In the genomic region with DNA sequence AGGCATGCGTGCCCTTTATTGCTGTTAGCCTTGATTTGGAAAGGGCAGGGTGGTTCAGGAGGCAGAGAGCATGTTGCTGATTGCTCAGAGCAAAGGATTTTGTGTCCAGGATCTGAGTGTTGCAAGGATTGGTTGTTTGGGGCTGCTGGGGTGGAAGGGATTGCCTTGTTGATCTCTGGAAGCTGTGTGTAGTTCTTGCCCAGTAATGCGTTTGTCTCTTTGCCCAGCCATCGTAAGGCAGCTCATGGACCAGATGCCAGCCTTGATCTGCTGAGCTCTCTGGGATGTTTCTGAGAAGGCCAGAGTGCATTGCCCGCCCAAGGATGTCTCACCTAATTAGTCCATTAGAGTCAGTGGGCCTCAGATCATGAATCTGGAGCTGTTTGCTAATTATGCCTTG, we compare ENCODE assay signal across 30 cellular contexts. TPM values are rescaled to one million over a fixed set of nuclear protein-coding genes. Genes with fewer than 3 reads are reported as not detected.
DNase-seq lines count a peak whose midpoint lies in the region; ATAC-seq and TF ChIP-seq lines count a peak whose summit lies in the region.
"Had no signal": no experiment of that assay in that cellular context is flagged by ENCODE, and none has a peak within 500 bp of the region (broad histone marks: within the 10 kb centered on the region; RNA-seq: fewer than 3 reads in every experiment).

No MANE protein-coding gene starts in this region.

- TF ChIP-seq POLR2A in gastroesophageal sphincter (IDR thresholded peaks at IDR 0.05), result no peak

- H3K4me3 ChIP-seq in adipocyte (ENCODE audit: low read length), result peak overlapping the region; percentile 34
- H3K4me3 ChIP-seq in gastroesophageal sphincter, result no peak overlapping the region
- H3K4me3 ChIP-seq: BLaER1 treated with 17β-estradiol and CSF1 and Interleukin-3, amounts not matched to agents 10 nM and 100 nM; heart left ventricle; K562; lower lobe of right lung; prostate gland; SJSA1; transverse colon had no signal

- no peaks in the 10 kb centered on the region for H3K9me3 Mint-ChIP-seq in type B pancreatic cell
- H3K9me3 Mint-ChIP-seq in activated CD4-positive, alpha-beta T cell treated with anti-CD3 and anti-CD28 coated beads for 36 hours (ENCODE audit: low read depth), result no peaks in the 10 kb centered on the region

- peak overlapping the region in 3 of 4 donors; percentile 60 to 88 (median 74) for H3K27ac ChIP-seq in gastroesophageal sphincter
- H3K27ac ChIP-seq: BLaER1 treated with 17β-estradiol and CSF1 and Interleukin-3, amounts not matched to agents 10 nM and 100 nM; heart left ventricle; lower lobe of right lung; prostate gland; SJSA1; transverse colon had no signal

- peaks cover 29% of the 10 kb centered on the region for H3K4me1 Mint-ChIP-seq in type B pancreatic cell (ENCODE audit: unreplicated experiment)
- peaks cover 19% of the 10 kb centered on the region for H3K4me1 Mint-ChIP-seq in activated CD4-positive, alpha-beta T cell treated with anti-CD3 and anti-CD28 coated beads for 36 hours

- no peak overlapping the region for H3K4me3 Mint-ChIP-seq in type B pancreatic cell
- H3K4me3 Mint-ChIP-seq in activated CD4-positive, alpha-beta T cell treated with anti-CD3 and anti-CD28 coated beads for 36 hours, result no peak overlapping the region
- H3K4me3 Mint-ChIP-seq: T-cell had no signal

- peaks cover 25% of the 10 kb centered on the region for H3K36me3 Mint-ChIP-seq in type B pancreatic cell
- H3K36me3 Mint-ChIP-seq in activated CD4-positive, alpha-beta T cell treated with anti-CD3 and anti-CD28 coated beads for 36 hours (ENCODE audit: low read depth), result peaks cover 8% of the 10 kb centered on the region
- H3K36me3 Mint-ChIP-seq: activated naive CD4-positive, alpha-beta T cell treated with anti-CD3 and anti-CD28 coated beads, Interleukin-2, amount 50 U/mL, for 72 hours had no signal

- peaks cover 4% of the 10 kb centered on the region for H3K27me3 ChIP-seq in adipocyte (replicated peaks; ENCODE audit: control insufficient read depth, insufficient read depth, low read length)
- no peaks in the 10 kb centered on the region for H3K27me3 ChIP-seq in gastroesophageal sphincter
- H3K27me3 ChIP-seq: BLaER1 treated with 17β-estradiol and CSF1 and Interleukin-3, amounts not matched to agents 10 nM and 100 nM; heart left ventricle; SJSA1; transverse colon had no signal

- 55% methylated on average over 2 of the region's 4 CpGs; no CpG with 5 or more reads in 1 of the 2 donors for WGBS in gastroesophageal sphincter (ENCODE audit: low coverage in 1 of 2), 2 donors

- POLR2A ChIA-PET in activated CD4-positive, alpha-beta T cell treated with anti-CD3 and anti-CD28 coated beads for 36 hours (lab: Charles Lee), result no interaction called here

- no peak for TF ChIP-seq CTCF in gastroesophageal sphincter (IDR thresholded peaks at IDR 0.05)
- TF ChIP-seq CTCF in type B pancreatic cell (conservative IDR thresholded peaks at IDR 0.05), result no peak

- ATAC-seq in gastroesophageal sphincter (peak; percentile 34), GM21423 (IDR thresholded peaks at IDR 0.05; ENCODE audit: unreplicated experiment) (no peak)
- no peak for ATAC-seq in activated CD4-positive, alpha-beta T cell treated with anti-CD3 and anti-CD28 coated beads for 36 hours
- ATAC-seq: activated naive CD4-positive, alpha-beta T cell treated with anti-CD3 and anti-CD28 coated beads, Interleukin-2, amount 50 U/mL, for 72 hours; heart left ventricle; K562; lower lobe of right lung; T-cell had no signal

- CTCF ChIA-PET in activated CD4-positive, alpha-beta T cell treated with anti-CD3 and anti-CD28 coated beads for 36 hours (lab: Charles Lee), result interaction anchor here (0.9 to 1.5 kb wide), 2 partner anchors 35 to 84 kb away, joined by 3 to 4 read pairs; no protein-coding TSS in a partner anchor

- H3K4me1 ChIP-seq in adipocyte (ENCODE audit: control insufficient read depth, insufficient read depth, low read length), result peaks cover 41% of the 10 kb centered on the region
- peaks cover 17 to 73% (median 32%) of the 10 kb centered on the region in 3 donors for H3K4me1 ChIP-seq in gastroesophageal sphincter
- H3K4me1 ChIP-seq: BLaER1 treated with 17β-estradiol and CSF1 and Interleukin-3, amounts not matched to agents 10 nM and 100 nM; prostate gland; SJSA1 had no signal

- no peak overlapping the region for H3K27ac Mint-ChIP-seq in type B pancreatic cell
- no peak overlapping the region for H3K27ac Mint-ChIP-seq in activated CD4-positive, alpha-beta T cell treated with anti-CD3 and anti-CD28 coated beads for 36 hours
- H3K27ac Mint-ChIP-seq: activated naive CD4-positive, alpha-beta T cell treated with anti-CD3 and anti-CD28 coated beads, Interleukin-2, amount 50 U/mL, for 72 hours had no signal

- DNase-seq in Ammon's horn (ENCODE audit: low spot score) (peak; percentile 59), adipocyte (ENCODE audit: low read depth) (no peak), pons (ENCODE audit: low spot score) (peak; percentile 39), type B pancreatic cell (ENCODE audit: extremely low spot score, unreplicated experiment) (no peak), NOMO-1 treated with DMSO at 0.1 percent for 48 hours (lab: John Stamatoyannopoulos, UW; ENCODE audit: unreplicated experiment) (no peak)
- DNase-seq in activated CD4-positive, alpha-beta T cell treated with anti-CD3 and anti-CD28 coated beads for 36 hours, result no peak
- DNase-seq: activated CD4-positive, CD25-positive, alpha-beta regulatory T cell treated with anti-CD3 and anti-CD28 coated beads, Interleukin-2, amount 50 U/mL, for 72 hours; activated T-cell treated with anti-CD3 and anti-CD28 coated beads for 4 hours; COR-L47; DMS79; GDM1; H7; kidney; lower lobe of right lung; NCI-H1105 treated with DMSO at 0.1 percent for 48 hours; NCI-H2029; NCI-H226; NCI-H774; RPMI8226; stimulated activated naive CD4-positive, alpha-beta T cell treated with Interleukin-2 at 50 U/mL for 16 hours; T-cell; transverse colon had no signal

- H3K9ac ChIP-seq in adipocyte (ENCODE audit: low read length), result peak overlapping the region; percentile 53
- H3K9ac ChIP-seq: BLaER1 treated with 17β-estradiol and CSF1 and Interleukin-3, amounts not matched to agents 10 nM and 100 nM had no signal

- H3K27me3 Mint-ChIP-seq in type B pancreatic cell, result no peaks in the 10 kb centered on the region
- no peaks in the 10 kb centered on the region for H3K27me3 Mint-ChIP-seq in activated CD4-positive, alpha-beta T cell treated with anti-CD3 and anti-CD28 coated beads for 36 hours
- H3K27me3 Mint-ChIP-seq: T-cell had no signal

- H3K9me3 ChIP-seq in adipocyte (ENCODE audit: control insufficient read depth, low read length), result no peaks in the 10 kb centered on the region
- no peaks in the 10 kb centered on the region for H3K9me3 ChIP-seq in gastroesophageal sphincter
- H3K9me3 ChIP-seq: heart left ventricle, lower lobe of right lung, prostate gland, SJSA1, transverse colon had no signal

- intact Hi-C loops in activated CD4-positive, alpha-beta T cell treated with anti-CD3 and anti-CD28 coated beads for 36 hours (cut with DNase I, micrococcal nuclease), result no loop called here

- no peak for TF ChIP-seq EP300 in gastroesophageal sphincter (IDR thresholded peaks at IDR 0.05)

- H3K36me3 ChIP-seq in adipocyte (ENCODE audit: control insufficient read depth, insufficient read depth, low read length, severe bottlenecking), result no peaks in the 10 kb centered on the region
- H3K36me3 ChIP-seq in gastroesophageal sphincter, result peaks cover 0 to 10% of the 10 kb centered on the region in 2 donors
- H3K36me3 ChIP-seq: BLaER1 treated with 17β-estradiol and CSF1 and Interleukin-3, amounts not matched to agents 10 nM and 100 nM; heart left ventricle; lower lobe of right lung; prostate gland; SJSA1; transverse colon had no signal

RNA-seq across cellular contexts. Expression of gene NKD1, which starts 33.6 kb away (rescaled TPM):
- 10 to 100 TPM; 27.7 to 69.2 (median 48.7) TPM for total RNA-seq in gastroesophageal sphincter
- 33.8 and 43.2 TPM in 2 replicates for total RNA-seq in type B pancreatic cell (ENCODE audit: low replicate concordance)
- total RNA-seq in activated CD4-positive, alpha-beta T cell treated with anti-CD3 and anti-CD28 coated beads for 36 hours, result 1 to 10 TPM; 1.8 to 3.1 TPM

Comparison
In these comparisons a context has a peak if more than half of its experiments do, and no peak if none do; other contexts are left out.
1. DNase-seq: peak in Ammon's horn (single experiment) and pons (single experiment); none in adipocyte (single experiment), type B pancreatic cell (single experiment), NOMO-1 treated with DMSO at 0.1 percent for 48 hours (single experiment) and activated CD4-positive, alpha-beta T cell treated with anti-CD3 and anti-CD28 coated beads for 36 hours (single experiment).